In genomic region chr15:51971353-51972133, GRCh38 we compare ENCODE assay signal across 8 cellular contexts. TPM values are rescaled to one million over a fixed set of nuclear protein-coding genes. Genes with fewer than 3 reads are reported as not detected.
DNase-seq lines count a peak whose midpoint lies in the region; FAIRE-seq and TF ChIP-seq lines count a peak whose summit lies in the region.

Gene LEO1, minus strand, starts transcription at chr15:51971778. Its CDS starts 33 bp downstream, at chr15:51971745.

- peak within 1 kb of the TSS; percentile 54 for H4K91ac ChIP-seq in H1 (replicated peaks; ENCODE audit: insufficient read length, low read length)

- no peaks in the 10 kb centered on the region for H4K20me1 ChIP-seq in H1 (replicated peaks in 1 of 2; ENCODE audit: control insufficient read depth in 1 of 2, insufficient read depth in 2 of 2, low read length in 2 of 2)

- peak within 1 kb of the TSS; percentile 91; the same call in 1 of the 2 replicates for H2AFZ ChIP-seq in H1 (ENCODE audit: low read length)

- FAIRE-seq in H1 (lab: Jason Lieb, UNC): peak; percentile 88

- H3K36me3 ChIP-seq in H1 (ENCODE audit: control insufficient read depth in 2 of 4, insufficient read depth in 4 of 4, low read length in 3 of 4) (no peaks in the 10 kb centered on the region), mesendoderm (ENCODE audit: control insufficient read depth, insufficient read depth, low read length) (no peaks in the 10 kb centered on the region)

- no peak within 1 kb of the TSS for H2AK5ac ChIP-seq in H1 (ENCODE audit: low read depth, low read length)
- peak within 1 kb of the TSS; percentile 78 for H2AK5ac ChIP-seq in mesendoderm (ENCODE audit: low read length)

- H2BK5ac ChIP-seq in H1 (ENCODE audit: low read depth, low read length): peak within 1 kb of the TSS; percentile 99
- H2BK5ac ChIP-seq in mesendoderm (ENCODE audit: low read length): peak within 1 kb of the TSS; percentile 91

- DNase-seq in COR-L47 (lab: John Stamatoyannopoulos, UW) (peak; percentile 99), GM20000 (ENCODE audit: low spot score) (peak; percentile 89), HT-29 (ENCODE audit: low spot score) (peak; percentile 98), H1 (ENCODE audit: low read depth in 1 of 2, low spot score in 2 of 2) (peak; percentile 81 to 83), mesendoderm (peak; percentile 99)
- DNase-seq in NK-92 treated with Interleukin-12 subunit alpha and Interleukin-12 subunit beta, amount 100 ng/mL, for 24 hours (lab: John Stamatoyannopoulos, UW): peak; percentile 88
- peak; percentile 70 for DNase-seq in stimulated activated CD8-positive, alpha-beta memory T cell treated with anti-CD3 and anti-CD28 coated beads, Interleukin-15, amount 100 ng/mL, for 1 hour (ENCODE audit: low read depth)

- peak within 1 kb of the TSS; percentile 94; the same call in 1 of the 2 replicates for H2BK12ac ChIP-seq in H1 (ENCODE audit: low read depth, low read length)

- WGBS in H1 (ENCODE audit: extremely low coverage in 1 of 2, insufficient coverage in 1 of 2, insufficient read length in 1 of 2, insufficient replicate concordance in 2 of 2, low coverage in 1 of 2, low lambda C conversion rate in 2 of 2, missing lambda C conversion rate in 1 of 2), 2 experiments: 1% methylated on average over 57 of the region's 59 CpGs; no CpG with 5 or more reads in 1 of the 2 experiments
- WGBS in mesendoderm (ENCODE audit: extremely low coverage, insufficient coverage, low lambda C conversion rate): no CpG with 5 or more reads among the region's 59 CpGs

- no peaks in the 10 kb centered on the region; the same call in 1 of the 2 replicates for H3K79me1 ChIP-seq in H1 (ENCODE audit: low read depth, low read length)
- H3K79me1 ChIP-seq in mesendoderm (ENCODE audit: low read length): peaks cover 12% of the 10 kb centered on the region

- H3K27ac ChIP-seq in H1 (ENCODE audit: low read depth, low read length) (peak within 1 kb of the TSS; percentile 97), mesendoderm (ENCODE audit: low read depth, low read length) (peak within 1 kb of the TSS; percentile 46)

- no peak within 1 kb of the TSS for H3K23ac ChIP-seq in H1 (ENCODE audit: insufficient read length)
- peak within 1 kb of the TSS; percentile 98 for H3K23ac ChIP-seq in mesendoderm (ENCODE audit: low read length)

- H3K4ac ChIP-seq in H1 (replicated peaks; ENCODE audit: insufficient read length, low read depth, low read length): peak within 1 kb of the TSS; percentile 16
- H3K4ac ChIP-seq in mesendoderm (ENCODE audit: low read depth, low read length): no peak within 1 kb of the TSS

- H3K4me2 ChIP-seq in H1 (ENCODE audit: insufficient read depth in 1 of 2, low read depth in 2 of 2, low read length in 2 of 2) (peak within 1 kb of the TSS; percentile 62 to 93), mesendoderm (ENCODE audit: low read length) (peak within 1 kb of the TSS; percentile 98)

- TF ChIP-seq EP300 in H1 (IDR thresholded peaks at IDR 0.05; ENCODE audit: borderline replicate concordance in 1 of 2, low read depth in 2 of 2, low read length in 2 of 2): no peak

- H4K8ac ChIP-seq in H1 (ENCODE audit: extremely low read depth, insufficient read depth, low read length): peak within 1 kb of the TSS; percentile 95
- H4K8ac ChIP-seq in mesendoderm (ENCODE audit: low read depth, low read length): peak within 1 kb of the TSS; percentile 58

- H3K4me1 ChIP-seq in H1 (replicated peaks in 1 of 4; ENCODE audit: control insufficient read depth in 3 of 4, insufficient read depth in 4 of 4, low read length in 3 of 4) (no peaks in the 10 kb centered on the region; a peak in 1 of 7 replicates), mesendoderm (ENCODE audit: control insufficient read depth, low read depth, low read length) (no peaks in the 10 kb centered on the region)

- H3K23me2 ChIP-seq in H1 (ENCODE audit: low read depth, low read length): peaks cover 8% of the 10 kb centered on the region; the same call in 1 of the 2 replicates

- TF ChIP-seq RAD21 in H1 (IDR thresholded peaks at IDR 0.05 in 1 of 2, conservative IDR thresholded peaks at IDR 0.05 in 1 of 2; ENCODE audit: low read depth in 2 of 2, low read length in 2 of 2): no peak

- peak; percentile 74 to 86 for TF ChIP-seq POLR2A in H1 (IDR thresholded peaks at IDR 0.05; ENCODE audit: control extremely low read depth in 1 of 2, low read depth in 2 of 2, low read length in 2 of 2)

- TF ChIP-seq CTCF in GM20000 (IDR thresholded peaks at IDR 0.05; ENCODE audit: extremely low read depth, missing control alignments) (no peak), H1 (IDR thresholded peaks at IDR 0.05; ENCODE audit: control extremely low read depth in 1 of 3, insufficient read depth in 1 of 3, low read depth in 1 of 3, low read length in 3 of 3) (peak in 2 of 3 experiments; percentile 23 to 27; a peak in 2 of 4 replicates)

- H3K79me2 ChIP-seq in H1 (ENCODE audit: control insufficient read depth in 1 of 2, insufficient read depth in 2 of 2, low read length in 2 of 2): peaks cover 7 to 45% of the 10 kb centered on the region in 2 experiments
- peaks cover 24% of the 10 kb centered on the region for H3K79me2 ChIP-seq in mesendoderm (ENCODE audit: control insufficient read depth, insufficient read depth, low read length)

- CTCF ChIA-PET in activated CD8-positive, alpha-beta memory T cell treated with anti-CD3 and anti-CD28 coated beads for 36 hours (lab: Charles Lee): interaction anchor here (0.8 to 1.6 kb wide), 6 partner anchors 76 to 256 kb away, joined by 3 to 8 read pairs (median 3); no protein-coding TSS in a partner anchor
- CTCF ChIA-PET in H1 (lab: Charles Lee; ENCODE audit: partially characterized antibody): interaction anchor here (0.6 to 2.4 kb wide), 14 partner anchors 9 to 214 kb away, joined by 3 to 9 read pairs (median 4); no protein-coding TSS in a partner anchor

- H4K5ac ChIP-seq in H1 (ENCODE audit: insufficient read length, low read depth, low read length) (peak within 1 kb of the TSS; percentile 86), mesendoderm (ENCODE audit: low read length) (no peak within 1 kb of the TSS)

- H3K56ac ChIP-seq in H1 (replicated peaks; ENCODE audit: insufficient read length, low read depth, low read length) (peak within 1 kb of the TSS; percentile 77), mesendoderm (ENCODE audit: low read length) (peak within 1 kb of the TSS; percentile 100)

- no peaks in the 10 kb centered on the region for H3K9me3 ChIP-seq in H1 (ENCODE audit: insufficient read depth in 2 of 2, low read depth in 1 of 2, low read length in 1 of 2)

- H3K9ac ChIP-seq in H1 (replicated peaks in 1 of 4; ENCODE audit: extremely low read depth in 1 of 4, low read depth in 3 of 4, low read length in 3 of 4): peak within 1 kb of the TSS; percentile 91 to 97 (median 94)
- peak within 1 kb of the TSS; percentile 99 for H3K9ac ChIP-seq in mesendoderm (ENCODE audit: low read length)

- POLR2A ChIA-PET in activated CD8-positive, alpha-beta memory T cell treated with anti-CD3 and anti-CD28 coated beads for 36 hours (lab: Charles Lee): interaction anchor here (0.6 to 1.5 kb wide), 6 partner anchors 10 to 208 kb away, joined by 3 to 9 read pairs (median 4); no protein-coding TSS in a partner anchor
- POLR2A ChIA-PET in H1 (lab: Charles Lee; ENCODE audit: partially characterized antibody): interaction anchor here (0.6 to 3.0 kb wide), 42 partner anchors 9 to 873 kb away, joined by 3 to 17 read pairs (median 3); partner anchors contain the start of genes MAPK6 and TMOD3

- H2BK120ac ChIP-seq in H1 (replicated peaks; ENCODE audit: low read depth, low read length) (no peak within 1 kb of the TSS), mesendoderm (ENCODE audit: low read depth, low read length) (no peak within 1 kb of the TSS)

- H2BK15ac ChIP-seq in H1 (ENCODE audit: low read length) (0 out of 2 replicates have a peak within 1 kb of the TSS, but pooled peaks have one; percentile 46), mesendoderm (replicated peaks; ENCODE audit: low read depth) (no peak within 1 kb of the TSS)

- H3K14ac ChIP-seq in H1 (ENCODE audit: insufficient read length): no peak within 1 kb of the TSS

- H3K27me3 ChIP-seq in H1 (replicated peaks in 1 of 4; ENCODE audit: control insufficient read depth in 3 of 4, extremely low read depth in 1 of 4, insufficient read depth in 3 of 4, low read length in 3 of 4): no peaks in the 10 kb centered on the region
- no peaks in the 10 kb centered on the region for H3K27me3 ChIP-seq in mesendoderm (ENCODE audit: insufficient read depth, low read length, poor library complexity)

- H2BK20ac ChIP-seq in H1 (ENCODE audit: low read length): no peak within 1 kb of the TSS

- H3K18ac ChIP-seq in H1 (ENCODE audit: extremely low read depth, low read length): peak within 1 kb of the TSS; percentile 99
- H3K18ac ChIP-seq in mesendoderm (ENCODE audit: low read length): peak within 1 kb of the TSS; percentile 20

- H3K4me3 ChIP-seq in H1 (ENCODE audit: extremely low read depth in 1 of 4, insufficient read depth in 2 of 4, low read depth in 3 of 4, low read length in 4 of 4) (peak within 1 kb of the TSS; percentile 92 to 100 (median 100)), mesendoderm (ENCODE audit: low read length) (peak within 1 kb of the TSS; percentile 100)

TF ChIP-seq in H1, 55 proteins besides CTCF, POLR2A, EP300 and RAD21 (continues in another document):
- TF ChIP-seq TCF12 (IDR thresholded peaks at IDR 0.05; ENCODE audit: low read depth, low read length) (no peak), MAX (IDR thresholded peaks at IDR 0.05) (peak; percentile 26), POLR2AphosphoS5 (IDR thresholded peaks at IDR 0.05; ENCODE audit: low read depth, low read length) (peak; percentile 83), TBP (IDR thresholded peaks at IDR 0.05; ENCODE audit: low read depth, low read length) (peak; percentile 83)

RNA-seq across cellular contexts. Expression of gene LEO1, which starts in this region (rescaled TPM):
- 14.6 and 16.7 TPM in 2 replicates for total RNA-seq in HT-29 (2014; rRNA removed; shearing (Covaris generic))
- 10 to 100 TPM; 35.2 to 35.4 TPM for total RNA-seq in activated CD8-positive, alpha-beta memory T cell treated with anti-CD3 and anti-CD28 coated beads for 36 hours
- total RNA-seq in H1 (2021; fragmentation: NEBNext Ultra II Directional; extraction: Animal tissue kit (Norgen Biotek cat#: 25700)): 27.4 and 29.2 TPM in 2 replicates
- polyA plus RNA-seq in H1 (2011; rRNA removed): 1.3 and 1.6 TPM in 2 replicates
- polyA plus RNA-seq in H1 (2011; cell fraction: cytosol; rRNA removed): 6.9 TPM
- 1.6 TPM for polyA plus RNA-seq in H1 (2011; cell fraction: nucleus; rRNA removed)
- 28.0 to 46.2 TPM (median 31.8 TPM) in 4 replicates for polyA plus RNA-seq in H1 (2012, experiment 1 of 2)
- 4.0 TPM for polyA plus RNA-seq in H1 (2012, experiment 2 of 2)
- polyA plus RNA-seq in H1 (2013, experiment 1 of 2): 27.7 TPM
- polyA plus RNA-seq in H1 (2013, experiment 2 of 2): 28.2 TPM
- 5.2 and 5.3 TPM in 2 replicates for polyA minus RNA-seq in H1 (2011; rRNA and poly(A)+ RNA removed)
- 6.2 TPM for polyA minus RNA-seq in H1 (2011; cell fraction: cytosol; rRNA and poly(A)+ RNA removed)
- polyA minus RNA-seq in H1 (2011; cell fraction: nucleus; rRNA and poly(A)+ RNA removed): 4.5 TPM
- polyA plus RNA-seq in mesendoderm (2013, experiment 1 of 2): 37.0 TPM
- 37.0 TPM for polyA plus RNA-seq in mesendoderm (2013, experiment 2 of 2)

Comparison
In these comparisons a context has a peak if more than half of its experiments do, and no peak if none do; other contexts are left out.
1. Peak in every context shown above with its lines: DNase-seq, H3K4me3 ChIP-seq and H3K27ac ChIP-seq.